ENCODE assay signal across 11 cellular contexts in genomic region chr7:142568430-142569097, GRCh38.
DNase-seq lines count a peak whose midpoint lies in the region; ATAC-seq and TF ChIP-seq lines count a peak whose summit lies in the region.
"Had no signal": no experiment of that assay in that cellular context is flagged by ENCODE, and none has a peak within 500 bp of the region (broad histone marks: within the 10 kb centered on the region; RNA-seq: fewer than 3 reads in every experiment).

No MANE protein-coding gene starts in this region.

- DNase-seq in 8988T: peak; percentile 33
- peak; percentile 45 for DNase-seq in H4 (ENCODE audit: low spot score)
- DNase-seq in RWPE1 (ENCODE audit: low spot score): peak; percentile 70
- peak; percentile 36 for DNase-seq in fibroblast of the conjunctiva (ENCODE audit: low read depth)
- no peak for DNase-seq in stimulated activated CD4-positive, alpha-beta T cell treated with anti-CD3 and anti-CD28 coated beads, Interleukin-2, amount 100 ng/mL, for 48 hours
- no peak for DNase-seq in GM13977 (ENCODE audit: low spot score)
- DNase-seq: activated CD4-positive, alpha-beta T cell treated with anti-CD3 and anti-CD28 coated beads for 48 hours; BE2C had no signal

- in situ Hi-C loops in GM13977 (cut with MboI; ENCODE audit: low pct_unique_long_range_greater_than_20kb, low sequenced_read_pairs, unreplicated experiment): no loop called here

- TF ChIP-seq CTCF in RWPE1 (conservative IDR thresholded peaks at IDR 0.05; ENCODE audit: low read depth) (no peak), GM13977 (IDR thresholded peaks at IDR 0.05; ENCODE audit: extremely low read depth, insufficient read depth, missing control alignments) (no peak)

- no peak overlapping the region for H3K27ac ChIP-seq in RWPE1
- H3K27ac ChIP-seq: neural progenitor cell had no signal

- CTCF ChIA-PET in RWPE1 (lab: Yijun Ruan, JAX): interaction anchor here (0.6 kb wide), 1 partner anchor 18 kb away, joined by 3 read pairs; no protein-coding TSS in a partner anchor

- ATAC-seq in HG02610 (IDR thresholded peaks at IDR 0.05; ENCODE audit: unreplicated experiment): no peak
- no peak for ATAC-seq in activated CD4-positive, CD25-positive, alpha-beta regulatory T cell treated with anti-CD3 and anti-CD28 coated beads, Interleukin-2, amount 50 U/mL, for 24 hours

- POLR2A ChIA-PET in RWPE1 (lab: Yijun Ruan, JAX; ENCODE audit: low non-redundant PET): no interaction called here

Comparison
In these comparisons a context has a peak if more than half of its experiments do, and no peak if none do; other contexts are left out.
1. DNase-seq: peak in 8988T (single experiment), H4 (single experiment), RWPE1 (single experiment) and fibroblast of the conjunctiva (single experiment); none in stimulated activated CD4-positive, alpha-beta T cell treated with anti-CD3 and anti-CD28 coated beads, Interleukin-2, amount 100 ng/mL, for 48 hours (0 of 2) and GM13977 (single experiment).